ENCODE assay signal across 18 cellular contexts in the genomic region with DNA sequence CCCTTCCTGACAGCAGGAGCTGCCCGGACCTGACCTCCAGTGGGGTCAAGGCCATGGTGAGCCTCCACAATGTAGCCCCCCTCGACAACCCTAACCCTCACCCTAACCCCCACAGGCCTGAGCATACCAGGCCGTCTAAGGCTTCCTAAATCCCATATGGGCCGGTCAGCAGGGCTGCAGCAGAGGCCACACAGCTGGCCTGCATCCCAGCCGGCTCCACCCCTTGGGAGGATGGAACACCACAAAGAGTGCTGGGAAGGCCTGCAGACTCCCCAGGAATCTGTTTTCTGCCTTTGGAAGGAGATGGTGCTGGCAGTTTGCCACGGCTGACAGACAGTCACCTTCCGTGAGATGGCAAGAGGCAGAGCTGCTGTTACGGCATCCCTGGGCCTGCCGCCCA. TPM values are rescaled to one million over a fixed set of nuclear protein-coding genes. Genes with fewer than 3 reads are reported as not detected.
A peak's percentile ranks its signal among the peaks of the same experiment; 100 is the strongest.
DNase-seq lines count a peak whose midpoint lies in the region; ATAC-seq lines count a peak whose summit lies in the region.
"Had no signal": no experiment of that assay in that cellular context is flagged by ENCODE, and none has a peak within 500 bp of the region (broad histone marks: within the 10 kb centered on the region; RNA-seq: fewer than 3 reads in every experiment).

No MANE protein-coding gene starts in this region.

- H3K4me1 Mint-ChIP-seq in activated T-cell treated with anti-CD3 and anti-CD28 coated beads, Interleukin-2, amount 50 U/mL, for 72 hours (ENCODE audit: low read depth) = peaks cover 6% of the 10 kb centered on the region

- DNase-seq in AG08395 (ENCODE audit: low spot score) (peak; percentile 42), EL (peak; percentile 13), NCI-H446 treated with DMSO at 0.1 percent for 48 hours (lab: John Stamatoyannopoulos, UW) (peak; percentile 96), glomerular visceral epithelial cell (ENCODE audit: extremely low spot score) (peak; percentile 6), NCI-H1436 treated with DMSO at 0.1 percent for 48 hours (lab: John Stamatoyannopoulos, UW) (no peak), NCI-H526 treated with DMSO at 0.1 percent for 48 hours (lab: John Stamatoyannopoulos, UW) (no peak)
- no peak for DNase-seq in activated CD4-positive, alpha-beta T cell treated with anti-CD3 and anti-CD28 coated beads for 1 hour
- DNase-seq in activated T-cell treated with anti-CD3 and anti-CD28 coated beads, Interleukin-2, amount 50 U/mL, for 72 hours = no peak
- DNase-seq: activated CD8-positive, alpha-beta T cell treated with anti-CD3 and anti-CD28 coated beads, Interleukin-2, amount 10 ng/mL, durations not matched to agents 7 days and 5 days; activated naive CD4-positive, alpha-beta T cell treated with Interleukin-2 at 50 U/mL for 16 hours; effector memory CD8-positive, alpha-beta T cell; glutamatergic neuron; naive thymus-derived CD4-positive, alpha-beta T cell; NCI-H524 treated with DMSO at 0.1 percent for 48 hours; retina; stimulated activated naive CD4-positive, alpha-beta T cell had no signal

- peaks cover 34% of the 10 kb centered on the region for H3K27me3 Mint-ChIP-seq in activated T-cell treated with anti-CD3 and anti-CD28 coated beads, Interleukin-2, amount 50 U/mL, for 72 hours (ENCODE audit: low read depth)

- H3K27ac Mint-ChIP-seq in activated T-cell treated with anti-CD3 and anti-CD28 coated beads, Interleukin-2, amount 50 U/mL, for 72 hours = no peak overlapping the region
- H3K27ac Mint-ChIP-seq: activated CD8-positive, alpha-beta T cell treated with anti-CD3 and anti-CD28 coated beads, Interleukin-2, amount 10 ng/mL, durations not matched to agents 7 days and 5 days; effector memory CD8-positive, alpha-beta T cell; GM23338; naive thymus-derived CD4-positive, alpha-beta T cell had no signal

- H3K4me3 Mint-ChIP-seq in activated T-cell treated with anti-CD3 and anti-CD28 coated beads, Interleukin-2, amount 50 U/mL, for 72 hours = no peak overlapping the region
- H3K4me3 Mint-ChIP-seq: activated CD8-positive, alpha-beta T cell treated with anti-CD3 and anti-CD28 coated beads, Interleukin-2, amount 10 ng/mL, durations not matched to agents 7 days and 5 days; effector memory CD8-positive, alpha-beta T cell; GM23338; naive thymus-derived CD4-positive, alpha-beta T cell had no signal

- no peaks in the 10 kb centered on the region for H3K9me3 Mint-ChIP-seq in activated T-cell treated with anti-CD3 and anti-CD28 coated beads, Interleukin-2, amount 50 U/mL, for 72 hours
- H3K9me3 Mint-ChIP-seq: effector memory CD8-positive, alpha-beta T cell; GM23338 had no signal

- no peak for ATAC-seq in activated T-cell treated with anti-CD3 and anti-CD28 coated beads, Interleukin-2, amount 50 U/mL, for 72 hours (replicated peaks in 1 of 2)
- ATAC-seq: activated CD8-positive, alpha-beta T cell treated with anti-CD3 and anti-CD28 coated beads, Interleukin-2, amount 10 ng/mL, durations not matched to agents 7 days and 5 days; effector memory CD8-positive, alpha-beta T cell; GM23338; naive thymus-derived CD4-positive, alpha-beta T cell had no signal

- no peaks in the 10 kb centered on the region for H3K36me3 Mint-ChIP-seq in activated T-cell treated with anti-CD3 and anti-CD28 coated beads, Interleukin-2, amount 50 U/mL, for 72 hours (ENCODE audit: insufficient read depth in 2 of 2)
- H3K36me3 Mint-ChIP-seq: brain; naive thymus-derived CD4-positive, alpha-beta T cell had no signal

RNA-seq across cellular contexts. Expression of a gene that starts 2.8 kb away (rescaled TPM):
- under 1 TPM in 1 of 2 donors, not detected in 1; 0.46 TPM for total RNA-seq in activated T-cell treated with anti-CD3 and anti-CD28 coated beads, Interleukin-2, amount 50 U/mL, for 72 hours
- total RNA-seq: activated CD8-positive, alpha-beta T cell treated with anti-CD3 and anti-CD28 coated beads, Interleukin-2, amount 10 ng/mL, durations not matched to agents 7 days and 5 days had no signal

RNA-seq across cellular contexts. Expression of a gene that starts 22.2 kb away (rescaled TPM):
- total RNA-seq in activated T-cell treated with anti-CD3 and anti-CD28 coated beads, Interleukin-2, amount 50 U/mL, for 72 hours = not detected
- total RNA-seq: activated CD8-positive, alpha-beta T cell treated with anti-CD3 and anti-CD28 coated beads, Interleukin-2, amount 10 ng/mL, durations not matched to agents 7 days and 5 days; GM23338; naive thymus-derived CD4-positive, alpha-beta T cell had no signal

Comparison
In these comparisons a context has a peak if more than half of its experiments do, and no peak if none do; other contexts are left out.
1. DNase-seq: peak in AG08395 (single experiment), EL (single experiment), NCI-H446 treated with DMSO at 0.1 percent for 48 hours (single experiment) and glomerular visceral epithelial cell (single experiment); none in activated CD4-positive, alpha-beta T cell treated with anti-CD3 and anti-CD28 coated beads for 1 hour (single experiment), NCI-H1436 treated with DMSO at 0.1 percent for 48 hours (single experiment), activated T-cell treated with anti-CD3 and anti-CD28 coated beads, Interleukin-2, amount 50 U/mL, for 72 hours (0 of 2) and NCI-H526 treated with DMSO at 0.1 percent for 48 hours (single experiment).